Comparison of ENCODE assay signal across 9 cellular contexts in genomic region chr12:122983789-122984515, GRCh38. TPM values are rescaled to one million over a fixed set of nuclear protein-coding genes. Genes with fewer than 3 reads are reported as not detected.
DNase-seq lines count a peak whose midpoint lies in the region; ATAC-seq and TF ChIP-seq lines count a peak whose summit lies in the region.
"Had no signal": no experiment of that assay in that cellular context is flagged by ENCODE, and none has a peak within 500 bp of the region (broad histone marks: within the 10 kb centered on the region; RNA-seq: fewer than 3 reads in every experiment).

No MANE protein-coding gene starts in this region.

- no peak for ATAC-seq in activated naive CD8-positive, alpha-beta T cell treated with anti-CD3 and anti-CD28 coated beads, Interleukin-2, amount 50 U/mL, for 24 hours
- ATAC-seq in lower lobe of right lung (no peak), GM18873 (IDR thresholded peaks at IDR 0.05; ENCODE audit: low FRiP score, unreplicated experiment) (no peak)
- ATAC-seq: foreskin keratinocyte had no signal

- peak overlapping the region; percentile 31 for H3K4me3 ChIP-seq in lower lobe of right lung

- peaks cover 35% of the 10 kb centered on the region for H3K36me3 Mint-ChIP-seq in activated CD4-positive, alpha-beta T cell treated with anti-CD3 and anti-CD28 coated beads, Interleukin-2, amount 10 ng/mL, durations not matched to agents 24 days and 14 days (ENCODE audit: low read depth)
- H3K36me3 Mint-ChIP-seq in activated naive CD8-positive, alpha-beta T cell treated with anti-CD3 and anti-CD28 coated beads, Interleukin-2, amount 50 U/mL, for 24 hours (ENCODE audit: low read depth) = peaks cover 2% of the 10 kb centered on the region

- H3K4me1 Mint-ChIP-seq in activated CD4-positive, alpha-beta T cell treated with anti-CD3 and anti-CD28 coated beads, Interleukin-2, amount 10 ng/mL, durations not matched to agents 24 days and 14 days = peaks cover 27% of the 10 kb centered on the region
- H3K4me1 Mint-ChIP-seq in activated naive CD8-positive, alpha-beta T cell treated with anti-CD3 and anti-CD28 coated beads, Interleukin-2, amount 50 U/mL, for 24 hours = peaks cover 42% of the 10 kb centered on the region

- peaks cover 59% of the 10 kb centered on the region for H3K4me1 ChIP-seq in lower lobe of right lung
- H3K4me1 ChIP-seq: foreskin keratinocyte had no signal

- H3K27ac Mint-ChIP-seq in activated CD4-positive, alpha-beta T cell treated with anti-CD3 and anti-CD28 coated beads, Interleukin-2, amount 10 ng/mL, durations not matched to agents 24 days and 14 days = peak overlapping the region; percentile 45
- peak overlapping the region; percentile 72 for H3K27ac Mint-ChIP-seq in activated naive CD8-positive, alpha-beta T cell treated with anti-CD3 and anti-CD28 coated beads, Interleukin-2, amount 50 U/mL, for 24 hours

- no peaks in the 10 kb centered on the region for H3K27me3 ChIP-seq in lower lobe of right lung (ENCODE audit: low read depth)
- H3K27me3 ChIP-seq: foreskin keratinocyte had no signal

- H3K9me3 Mint-ChIP-seq in activated CD4-positive, alpha-beta T cell treated with anti-CD3 and anti-CD28 coated beads, Interleukin-2, amount 10 ng/mL, durations not matched to agents 24 days and 14 days = no peaks in the 10 kb centered on the region
- H3K9me3 Mint-ChIP-seq in activated naive CD8-positive, alpha-beta T cell treated with anti-CD3 and anti-CD28 coated beads, Interleukin-2, amount 50 U/mL, for 24 hours = no peaks in the 10 kb centered on the region

- peaks cover 49% of the 10 kb centered on the region for H3K36me3 ChIP-seq in lower lobe of right lung

- TF ChIP-seq CTCF in lower lobe of right lung (IDR thresholded peaks at IDR 0.05) (no peak), GM20000 (IDR thresholded peaks at IDR 0.05; ENCODE audit: extremely low read depth, missing control alignments) (no peak)

- peak overlapping the region; percentile 72 for H3K27ac ChIP-seq in lower lobe of right lung
- peak overlapping the region; percentile 71 for H3K27ac ChIP-seq in temporal lobe (ENCODE audit: low read depth, low read length)
- H3K27ac ChIP-seq: foreskin keratinocyte had no signal

- H3K4me3 Mint-ChIP-seq in activated CD4-positive, alpha-beta T cell treated with anti-CD3 and anti-CD28 coated beads, Interleukin-2, amount 10 ng/mL, durations not matched to agents 24 days and 14 days = no peak overlapping the region
- H3K4me3 Mint-ChIP-seq in activated naive CD8-positive, alpha-beta T cell treated with anti-CD3 and anti-CD28 coated beads, Interleukin-2, amount 50 U/mL, for 24 hours = no peak overlapping the region

- no peaks in the 10 kb centered on the region for H3K9me3 ChIP-seq in lower lobe of right lung

- H3K27me3 Mint-ChIP-seq in activated CD4-positive, alpha-beta T cell treated with anti-CD3 and anti-CD28 coated beads, Interleukin-2, amount 10 ng/mL, durations not matched to agents 24 days and 14 days = no peaks in the 10 kb centered on the region
- H3K27me3 Mint-ChIP-seq in activated naive CD8-positive, alpha-beta T cell treated with anti-CD3 and anti-CD28 coated beads, Interleukin-2, amount 50 U/mL, for 24 hours = no peaks in the 10 kb centered on the region

- no peak for DNase-seq in activated CD4-positive, alpha-beta T cell treated with anti-CD3 and anti-CD28 coated beads, Interleukin-2, amount 10 ng/mL, durations not matched to agents 24 days and 14 days
- DNase-seq in activated CD4-positive, alpha-beta T cell treated with anti-CD3 and anti-CD28 coated beads for 4 hours = no peak
- no peak for DNase-seq in activated naive CD8-positive, alpha-beta T cell treated with anti-CD3 and anti-CD28 coated beads, Interleukin-2, amount 50 U/mL, for 24 hours
- DNase-seq in lower lobe of right lung (no peak), NCI-H510A treated with DMSO at 0.1 percent for 48 hours (lab: John Stamatoyannopoulos, UW) (no peak), GM20000 (ENCODE audit: low spot score) (no peak)
- DNase-seq: foreskin keratinocyte had no signal

- intact Hi-C loops in activated CD4-positive, alpha-beta T cell treated with anti-CD3 and anti-CD28 coated beads, Interleukin-2, amount 10 ng/mL, durations not matched to agents 24 days and 14 days (cut with micrococcal nuclease) = loop anchor here (5.0 kb wide), 1 partner anchor 598 kb away; the partner anchor contains the start of gene TMED2
- intact Hi-C loops in lower lobe of right lung (cut with DNase I) = no loop called here

RNA-seq across cellular contexts. Expression of gene ARL6IP4, which starts 3.5 kb away (rescaled TPM):
- 150 and 160 TPM in 2 replicates for total RNA-seq in activated CD4-positive, alpha-beta T cell treated with anti-CD3 and anti-CD28 coated beads, Interleukin-2, amount 10 ng/mL, durations not matched to agents 24 days and 14 days
- 139 TPM for total RNA-seq in lower lobe of right lung
- 26.3 TPM for total RNA-seq in temporal lobe

RNA-seq across cellular contexts. Expression of gene OGFOD2, which starts 8.9 kb away (rescaled TPM):
- total RNA-seq in activated CD4-positive, alpha-beta T cell treated with anti-CD3 and anti-CD28 coated beads, Interleukin-2, amount 10 ng/mL, durations not matched to agents 24 days and 14 days = 22.7 and 23.4 TPM in 2 replicates
- total RNA-seq in lower lobe of right lung (19.5 TPM), temporal lobe (4.9 TPM)

RNA-seq across cellular contexts. Expression of gene ABCB9, which starts 17.7 kb away (rescaled TPM):
- 3.7 and 4.1 TPM in 2 replicates for total RNA-seq in activated CD4-positive, alpha-beta T cell treated with anti-CD3 and anti-CD28 coated beads, Interleukin-2, amount 10 ng/mL, durations not matched to agents 24 days and 14 days
- 2.9 TPM for total RNA-seq in lower lobe of right lung
- 15.0 TPM for total RNA-seq in temporal lobe
